ENCODE assay signal across 14 cellular contexts in the genomic region with DNA sequence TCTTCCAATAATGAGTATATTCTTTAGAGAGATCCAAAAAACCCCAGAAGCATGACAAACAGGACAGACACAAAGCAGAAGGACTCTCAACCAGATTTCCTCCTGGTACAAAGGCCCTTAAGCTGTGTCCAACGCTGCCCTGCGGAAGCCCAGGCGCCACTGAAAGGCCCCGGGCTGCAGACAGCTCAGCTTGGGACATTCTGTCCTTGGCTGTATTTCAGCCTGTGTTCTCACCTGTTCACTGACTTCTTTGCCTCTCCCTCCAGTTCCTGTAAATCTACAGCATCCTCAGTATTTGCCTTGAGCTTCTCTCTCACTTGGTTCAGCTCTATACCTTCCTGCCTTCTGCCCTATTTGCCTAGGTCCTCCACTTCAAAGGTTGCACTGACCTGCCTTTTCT.
DNase-seq lines count a peak whose midpoint lies in the region; ATAC-seq and TF ChIP-seq lines count a peak whose summit lies in the region.
"Had no signal": no experiment of that assay in that cellular context is flagged by ENCODE, and none has a peak within 500 bp of the region (broad histone marks: within the 10 kb centered on the region; RNA-seq: fewer than 3 reads in every experiment).

No MANE protein-coding gene starts in this region.

- H3K4me3 Mint-ChIP-seq in osteocyte (ENCODE audit: unreplicated experiment) = no peak overlapping the region
- H3K4me3 Mint-ChIP-seq: activated CD4-positive, alpha-beta T cell treated with anti-CD3 and anti-CD28 coated beads, Interleukin-2, amount 10 ng/mL, durations not matched to agents 24 days and 14 days; brain; CD8-positive, alpha-beta memory T cell; T-helper 1 cell treated with Interleukin-12 subunit alpha and Interleukin-12 subunit beta and Interleukin-4 antibody, amounts not matched to agents 30 μg/mL and 1 μg/mL, for 36 hours had no signal

- no peaks in the 10 kb centered on the region for H3K36me3 Mint-ChIP-seq in osteocyte (ENCODE audit: unreplicated experiment)
- H3K36me3 Mint-ChIP-seq: brain; CD8-positive, alpha-beta memory T cell had no signal

- peaks cover 66% of the 10 kb centered on the region for H3K4me1 Mint-ChIP-seq in osteocyte (ENCODE audit: unreplicated experiment)

- H3K27me3 Mint-ChIP-seq in osteocyte (ENCODE audit: unreplicated experiment) = no peaks in the 10 kb centered on the region
- H3K27me3 Mint-ChIP-seq: brain had no signal

- intact Hi-C loops in aorta (cut with DNase I) = loop anchor here (5.0 kb wide), 2 partner anchors 139 to 1064 kb away; a partner anchor contains a TSS

- 85 to 93% methylated on average over 4 of the region's 4 CpGs for WGBS in aorta, 2 donors

- H3K4me3 ChIP-seq in fibroblast of lung (replicated peaks in 1 of 4; ENCODE audit: control extremely low read depth in 1 of 4, insufficient read depth in 1 of 4, low read depth in 3 of 4, low read length in 4 of 4) = no peak overlapping the region
- no peak overlapping the region for H3K4me3 ChIP-seq in aorta (ENCODE audit: low read length in 2 of 2)
- H3K4me3 ChIP-seq: HAP-1 had no signal

- H2AFZ ChIP-seq in fibroblast of lung (ENCODE audit: low read length) = no peak overlapping the region

- no peak for TF ChIP-seq CTCF in fibroblast of lung (conservative IDR thresholded peaks at IDR 0.05 in 1 of 2, IDR thresholded peaks at IDR 0.05 in 1 of 2; ENCODE audit: low read depth in 1 of 2, low read length in 2 of 2)
- no peak for TF ChIP-seq CTCF in osteocyte (IDR thresholded peaks at IDR 0.05)

- peak overlapping the region; percentile 90 for H3K27ac ChIP-seq in fibroblast of lung (ENCODE audit: insufficient read depth, low read length)
- H3K27ac ChIP-seq in aorta (ENCODE audit: low read depth in 1 of 2, low read length in 2 of 2) = peak overlapping the region; percentile 78 to 86

- H4K20me1 ChIP-seq in fibroblast of lung (ENCODE audit: control insufficient read depth, extremely low read depth, insufficient read depth, low read length) = no peaks in the 10 kb centered on the region

- TF ChIP-seq POLR2A in GM18505 (IDR thresholded peaks at IDR 0.05; ENCODE audit: borderline replicate concordance, extremely low read depth, insufficient read depth, insufficient read length) = no peak

- no peak overlapping the region for H3K9ac ChIP-seq in fibroblast of lung (ENCODE audit: insufficient read depth, low read length)

- ATAC-seq in aorta (ENCODE audit: low FRiP score) = no peak
- ATAC-seq in GM18505 (IDR thresholded peaks at IDR 0.05; ENCODE audit: unreplicated experiment) = no peak

- H3K27me3 ChIP-seq in fibroblast of lung (ENCODE audit: control insufficient read depth, insufficient read depth, low read length) (no peaks in the 10 kb centered on the region), aorta (ENCODE audit: control insufficient read depth in 1 of 2, insufficient read depth in 2 of 2, low read length in 1 of 2) (no peaks in the 10 kb centered on the region)

- H3K27ac Mint-ChIP-seq in osteocyte (ENCODE audit: unreplicated experiment) = peak overlapping the region; percentile 90
- H3K27ac Mint-ChIP-seq: activated CD4-positive, alpha-beta T cell treated with anti-CD3 and anti-CD28 coated beads, Interleukin-2, amount 10 ng/mL, durations not matched to agents 24 days and 14 days; T-helper 1 cell treated with Interleukin-12 subunit alpha and Interleukin-12 subunit beta and Interleukin-4 antibody, amounts not matched to agents 30 μg/mL and 1 μg/mL, for 36 hours had no signal

- no peaks in the 10 kb centered on the region for H3K9me3 Mint-ChIP-seq in osteocyte (ENCODE audit: unreplicated experiment)
- H3K9me3 Mint-ChIP-seq: CD8-positive, alpha-beta memory T cell; T-helper 1 cell treated with Interleukin-12 subunit alpha and Interleukin-12 subunit beta and Interleukin-4 antibody, amounts not matched to agents 30 μg/mL and 1 μg/mL, for 36 hours had no signal

- no peaks in the 10 kb centered on the region for H3K79me2 ChIP-seq in fibroblast of lung (ENCODE audit: control insufficient read depth, insufficient read depth, low read length)

- H3K36me3 ChIP-seq in fibroblast of lung (ENCODE audit: control insufficient read depth, insufficient read depth, low read length) = no peaks in the 10 kb centered on the region
- no peaks in the 10 kb centered on the region for H3K36me3 ChIP-seq in aorta (ENCODE audit: control insufficient read depth in 1 of 2, insufficient read depth in 2 of 2, low read length in 1 of 2)
- H3K36me3 ChIP-seq: HAP-1 had no signal

- H3K4me1 ChIP-seq in fibroblast of lung (ENCODE audit: control insufficient read depth, extremely low read depth, insufficient read depth, low read length) (peaks cover 13% of the 10 kb centered on the region), aorta (ENCODE audit: control insufficient read depth in 1 of 2, insufficient read depth in 2 of 2, low read length in 2 of 2) (peaks cover 4 to 5% of the 10 kb centered on the region in 2 donors)
- H3K4me1 ChIP-seq: HAP-1 had no signal

- H3K4me2 ChIP-seq in fibroblast of lung (ENCODE audit: extremely low read depth, insufficient read depth, low read length) = no peak overlapping the region

- H3K9me3 ChIP-seq in fibroblast of lung (ENCODE audit: control insufficient read depth, insufficient read depth, low read depth, low read length) (no peaks in the 10 kb centered on the region), aorta (ENCODE audit: control insufficient read depth, low read length) (no peaks in the 10 kb centered on the region)
- H3K9me3 ChIP-seq: HAP-1 had no signal

- DNase-seq in SW480 (ENCODE audit: low spot score) (peak; percentile 8), fibroblast of lung (ENCODE audit: low read depth in 2 of 2) (no peak), osteocyte (ENCODE audit: extremely low spot score, unreplicated experiment) (no peak), aorta (no peak), islet precursor cell (no peak), GM19240 (ENCODE audit: insufficient read length, low spot score) (no peak)
- DNase-seq: activated CD4-positive, alpha-beta T cell treated with anti-CD3 and anti-CD28 coated beads, Interleukin-2, amount 10 ng/mL, durations not matched to agents 24 days and 14 days; CD8-positive, alpha-beta memory T cell; mesendoderm; NCI-H1092 had no signal
